8 cellular contexts compared by ENCODE assay signal in the genomic region with DNA sequence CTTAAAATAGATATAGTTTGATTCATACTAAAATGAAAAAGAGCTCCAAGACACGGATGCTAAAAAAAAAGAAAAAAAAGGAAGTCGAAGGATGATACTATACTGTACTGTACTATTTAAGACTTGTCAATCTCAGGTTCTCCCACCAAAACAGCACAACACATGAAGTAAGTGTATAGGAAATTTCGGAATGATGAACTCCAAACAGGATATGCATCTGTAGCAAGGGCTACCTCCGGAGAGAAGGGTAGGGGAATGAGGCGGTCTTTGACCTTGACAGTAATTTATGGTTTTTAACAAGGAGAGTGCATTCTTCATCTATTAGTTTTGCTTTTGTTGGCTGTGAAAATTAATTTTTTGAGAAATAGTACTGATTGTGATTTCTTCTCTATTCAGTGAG. TPM values are rescaled to one million over a fixed set of nuclear protein-coding genes. Genes with fewer than 3 reads are reported as not detected.
DNase-seq lines count a peak whose midpoint lies in the region; ATAC-seq and TF ChIP-seq lines count a peak whose summit lies in the region.

No MANE protein-coding gene starts in this region.

- ATAC-seq in activated T-helper 17 cell treated with anti-CD3 and anti-CD28 coated beads, Interleukin-2, amount 50 U/mL, for 72 hours (replicated peaks) = no peak
- no peak for ATAC-seq in GM21528 (IDR thresholded peaks at IDR 0.05; ENCODE audit: low FRiP score, unreplicated experiment)

- peak overlapping the region in 1 of 3 donors; percentile 82 for H3K4me3 ChIP-seq in thyroid gland (replicated peaks in 1 of 3)

- H3K27me3 Mint-ChIP-seq in activated T-cell treated with anti-CD3 and anti-CD28 coated beads, Interleukin-2, amount 50 U/mL, for 24 hours = peaks cover 8% of the 10 kb centered on the region
- H3K27me3 Mint-ChIP-seq in activated T-helper 17 cell treated with anti-CD3 and anti-CD28 coated beads, Interleukin-2, amount 50 U/mL, for 72 hours = peaks cover 4% of the 10 kb centered on the region

- H3K9me3 ChIP-seq in thyroid gland = no peaks in the 10 kb centered on the region

- no peak for DNase-seq in activated T-cell treated with anti-CD3 and anti-CD28 coated beads, Interleukin-2, amount 50 U/mL, for 24 hours
- DNase-seq in activated T-cell treated with anti-CD3 and anti-CD28 coated beads for 4 hours = no peak
- no peak for DNase-seq in thyroid gland
- DNase-seq in central memory CD4-positive, alpha-beta T cell = no peak
- DNase-seq in stimulated activated CD4-positive, alpha-beta T cell treated with anti-CD3 and anti-CD28 coated beads, Interleukin-1b, Interleukin-23, amount 100 ng/mL, for 48 hours = no peak

- H3K36me3 ChIP-seq in thyroid gland = no peaks in the 10 kb centered on the region

- no peaks in the 10 kb centered on the region for H3K27me3 ChIP-seq in layer of hippocampus (ENCODE audit: control insufficient read depth, insufficient read depth, low read length)
- no peaks in the 10 kb centered on the region for H3K27me3 ChIP-seq in thyroid gland

- peaks cover 10 to 13% of the 10 kb centered on the region in 2 donors for H3K4me1 ChIP-seq in thyroid gland

- intact Hi-C loops in thyroid gland (cut with DNase I) = loop anchor here (10.0 kb wide), 1 partner anchor 1532 kb away; the partner anchor contains the start of gene DCUN1D4

- TF ChIP-seq POLR2A in thyroid gland (IDR thresholded peaks at IDR 0.05) = no peak

- H3K9me3 Mint-ChIP-seq in activated T-cell treated with anti-CD3 and anti-CD28 coated beads, Interleukin-2, amount 50 U/mL, for 24 hours = no peaks in the 10 kb centered on the region
- no peaks in the 10 kb centered on the region for H3K9me3 Mint-ChIP-seq in activated T-helper 17 cell treated with anti-CD3 and anti-CD28 coated beads, Interleukin-2, amount 50 U/mL, for 72 hours

- H3K27ac Mint-ChIP-seq in activated T-cell treated with anti-CD3 and anti-CD28 coated beads, Interleukin-2, amount 50 U/mL, for 24 hours = peak overlapping the region; percentile 100
- peak overlapping the region; percentile 99 for H3K27ac Mint-ChIP-seq in activated T-helper 17 cell treated with anti-CD3 and anti-CD28 coated beads, Interleukin-2, amount 50 U/mL, for 72 hours

- H3K4me3 Mint-ChIP-seq in activated T-cell treated with anti-CD3 and anti-CD28 coated beads, Interleukin-2, amount 50 U/mL, for 24 hours = peak overlapping the region; percentile 100
- H3K4me3 Mint-ChIP-seq in activated T-helper 17 cell treated with anti-CD3 and anti-CD28 coated beads, Interleukin-2, amount 50 U/mL, for 72 hours = peak overlapping the region; percentile 97

- 58 to 64% methylated on average over 5 of the region's 5 CpGs for WGBS in thyroid gland, 2 donors

- peaks cover 34% of the 10 kb centered on the region for H3K4me1 Mint-ChIP-seq in activated T-cell treated with anti-CD3 and anti-CD28 coated beads, Interleukin-2, amount 50 U/mL, for 24 hours (ENCODE audit: low read depth)
- H3K4me1 Mint-ChIP-seq in activated T-helper 17 cell treated with anti-CD3 and anti-CD28 coated beads, Interleukin-2, amount 50 U/mL, for 72 hours = peaks cover 23% of the 10 kb centered on the region

- TF ChIP-seq CTCF in thyroid gland (IDR thresholded peaks at IDR 0.05) = no peak

- H3K27ac ChIP-seq in layer of hippocampus (ENCODE audit: low read depth, low read length) (peak overlapping the region; percentile 15), thyroid gland (peak overlapping the region in 2 of 3 donors; percentile 75 to 85)

- peaks cover 36% of the 10 kb centered on the region for H3K36me3 Mint-ChIP-seq in activated T-cell treated with anti-CD3 and anti-CD28 coated beads, Interleukin-2, amount 50 U/mL, for 24 hours (ENCODE audit: low read depth)
- H3K36me3 Mint-ChIP-seq in activated T-helper 17 cell treated with anti-CD3 and anti-CD28 coated beads, Interleukin-2, amount 50 U/mL, for 72 hours (ENCODE audit: low read depth) = peaks cover 52% of the 10 kb centered on the region

RNA-seq across cellular contexts. Expression of gene FIP1L1, which starts 0.5 kb away (rescaled TPM):
- 10 to 100 TPM; 49.3 to 70.3 TPM for total RNA-seq in activated T-helper 17 cell treated with anti-CD3 and anti-CD28 coated beads, Interleukin-2, amount 50 U/mL, for 72 hours
- 10 to 100 TPM; 55.4 to 66.1 (median 59.1) TPM for total RNA-seq in thyroid gland

RNA-seq across cellular contexts. Expression of gene SCFD2, which starts 11.0 kb away (rescaled TPM):
- total RNA-seq in activated T-helper 17 cell treated with anti-CD3 and anti-CD28 coated beads, Interleukin-2, amount 50 U/mL, for 72 hours = 10 to 100 TPM; 16.8 to 30.5 TPM
- total RNA-seq in thyroid gland = 10 to 100 TPM; 10.3 to 32.9 (median 28.2) TPM
